Comparison of ENCODE assay signal across 16 cellular contexts in the genomic region with DNA sequence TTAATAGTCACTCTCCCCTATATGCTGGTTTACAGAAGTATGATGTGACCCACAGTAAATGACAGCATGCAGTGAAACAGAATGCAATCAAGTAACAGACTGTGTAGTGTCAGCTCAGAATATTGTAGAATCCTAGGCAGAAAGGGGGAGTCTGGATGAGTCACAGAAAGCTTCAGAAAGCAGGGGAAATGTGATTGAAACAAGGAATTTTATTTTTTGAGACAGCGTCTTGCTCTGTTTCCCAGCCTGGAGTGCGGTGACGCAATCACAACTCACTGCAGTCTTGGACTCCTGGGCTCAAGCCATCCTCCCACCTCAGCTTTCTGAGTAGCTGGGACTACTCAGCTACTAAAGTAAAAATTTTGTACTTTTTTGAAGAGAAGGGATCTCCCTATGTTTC.
DNase-seq lines count a peak whose midpoint lies in the region; ATAC-seq and TF ChIP-seq lines count a peak whose summit lies in the region.
"Had no signal": no experiment of that assay in that cellular context is flagged by ENCODE, and none has a peak within 500 bp of the region (broad histone marks: within the 10 kb centered on the region; RNA-seq: fewer than 3 reads in every experiment).

No MANE protein-coding gene starts in this region.

- H3K9ac ChIP-seq in adipocyte (ENCODE audit: low read length) = peak overlapping the region; percentile 56
- H3K9ac ChIP-seq: KMS-11 had no signal

- no peak overlapping the region for H3K27ac ChIP-seq in gastroesophageal sphincter
- no peak overlapping the region for H3K27ac ChIP-seq in sigmoid colon
- H3K27ac ChIP-seq: heart left ventricle, KMS-11, stomach had no signal

- no peaks in the 10 kb centered on the region for H3K36me3 Mint-ChIP-seq in glutamatergic neuron (ENCODE audit: unreplicated experiment)

- no peak for TF ChIP-seq EP300 in gastroesophageal sphincter (IDR thresholded peaks at IDR 0.05)
- no peak for TF ChIP-seq EP300 in sigmoid colon (IDR thresholded peaks at IDR 0.05)

- H3K4me1 ChIP-seq in adipocyte (ENCODE audit: control insufficient read depth, insufficient read depth, low read length) = peaks cover 23% of the 10 kb centered on the region
- H3K4me1 ChIP-seq in gastroesophageal sphincter = peaks cover 0 to 4% (median 0%) of the 10 kb centered on the region in 3 donors
- H3K4me1 ChIP-seq in sigmoid colon = no peaks in the 10 kb centered on the region
- H3K4me1 ChIP-seq: stomach had no signal

- peak overlapping the region; percentile 5 for H3K4me3 ChIP-seq in adipocyte (ENCODE audit: low read length)
- no peak overlapping the region for H3K4me3 ChIP-seq in gastroesophageal sphincter
- H3K4me3 ChIP-seq in sigmoid colon = no peak overlapping the region
- H3K4me3 ChIP-seq: heart left ventricle, stomach had no signal

- intact Hi-C loops in sigmoid colon (cut with DNase I) = no loop called here

- H3K27me3 ChIP-seq in adipocyte (replicated peaks; ENCODE audit: control insufficient read depth, insufficient read depth, low read length) (no peaks in the 10 kb centered on the region), gastroesophageal sphincter (no peaks in the 10 kb centered on the region), sigmoid colon (no peaks in the 10 kb centered on the region)
- H3K27me3 ChIP-seq: heart left ventricle, stomach had no signal

- 57 to 60% methylated on average over 1 to 3 of the region's 3 CpGs for WGBS in gastroesophageal sphincter (ENCODE audit: low coverage in 1 of 2), 2 donors
- 76 to 89% methylated on average over 3 of the region's 3 CpGs for WGBS in sigmoid colon, 2 donors

- no peak overlapping the region for H3K4me3 Mint-ChIP-seq in glutamatergic neuron (ENCODE audit: unreplicated experiment)
- H3K4me3 Mint-ChIP-seq: activated CD4-positive, alpha-beta T cell treated with anti-CD3 and anti-CD28 coated beads, Interleukin-2, amount 10 ng/mL, durations not matched to agents 7 days and 5 days had no signal

- TF ChIP-seq POLR2A in gastroesophageal sphincter (IDR thresholded peaks at IDR 0.05) (no peak), sigmoid colon (IDR thresholded peaks at IDR 0.05) (no peak)

- H3K27ac Mint-ChIP-seq in glutamatergic neuron (ENCODE audit: unreplicated experiment) = no peak overlapping the region
- H3K27ac Mint-ChIP-seq: activated CD4-positive, alpha-beta T cell treated with anti-CD3 and anti-CD28 coated beads, Interleukin-2, amount 10 ng/mL, durations not matched to agents 7 days and 5 days; activated naive CD4-positive, alpha-beta T cell treated with anti-CD3 and anti-CD28 coated beads, Interleukin-2, amount 50 U/mL, for 72 hours had no signal

- ATAC-seq in gastroesophageal sphincter (peak; percentile 53), left lobe of liver (no peak)
- ATAC-seq: activated naive CD4-positive, alpha-beta T cell treated with anti-CD3 and anti-CD28 coated beads, Interleukin-2, amount 50 U/mL, for 72 hours had no signal

- DNase-seq in GM04504 (ENCODE audit: low read depth) (peak; percentile 66), adipocyte (ENCODE audit: low read depth) (peak; percentile 80), sigmoid colon (peak; percentile 74), left lobe of liver (ENCODE audit: low spot score) (no peak), glutamatergic neuron (no peak)
- DNase-seq in effector CD8-positive, alpha-beta T cell (lab: John Stamatoyannopoulos, UW) = no peak
- DNase-seq: activated CD4-positive, alpha-beta T cell treated with anti-CD3 and anti-CD28 coated beads, Interleukin-2, amount 10 ng/mL, durations not matched to agents 7 days and 5 days; activated T-cell treated with anti-CD3 and anti-CD28 coated beads for 4 hours; central memory CD4-positive, alpha-beta T cell; NCI-H146; nucleus accumbens; stomach had no signal

- H3K9me3 Mint-ChIP-seq in glutamatergic neuron (ENCODE audit: unreplicated experiment) = no peaks in the 10 kb centered on the region
- H3K9me3 Mint-ChIP-seq: activated CD4-positive, alpha-beta T cell treated with anti-CD3 and anti-CD28 coated beads, Interleukin-2, amount 10 ng/mL, durations not matched to agents 7 days and 5 days had no signal

- no peaks in the 10 kb centered on the region for H3K9me3 ChIP-seq in adipocyte (ENCODE audit: control insufficient read depth, low read length)
- H3K9me3 ChIP-seq in gastroesophageal sphincter = no peaks in the 10 kb centered on the region
- no peaks in the 10 kb centered on the region for H3K9me3 ChIP-seq in sigmoid colon
- H3K9me3 ChIP-seq: heart left ventricle, stomach had no signal

- H3K36me3 ChIP-seq in adipocyte (ENCODE audit: control insufficient read depth, insufficient read depth, low read length, severe bottlenecking) (no peaks in the 10 kb centered on the region), gastroesophageal sphincter (no peaks in the 10 kb centered on the region), sigmoid colon (no peaks in the 10 kb centered on the region)
- H3K36me3 ChIP-seq: heart left ventricle, stomach had no signal

- H3K4me1 Mint-ChIP-seq in glutamatergic neuron (ENCODE audit: low read depth, unreplicated experiment) = no peaks in the 10 kb centered on the region

- no peak for TF ChIP-seq CTCF in gastroesophageal sphincter (IDR thresholded peaks at IDR 0.05)
- TF ChIP-seq CTCF in sigmoid colon (IDR thresholded peaks at IDR 0.05) = no peak
- no peak for TF ChIP-seq CTCF in glutamatergic neuron (IDR thresholded peaks at IDR 0.05; ENCODE audit: partially characterized antibody, unreplicated experiment)

- H3K27me3 Mint-ChIP-seq in glutamatergic neuron (ENCODE audit: unreplicated experiment) = no peaks in the 10 kb centered on the region
- H3K27me3 Mint-ChIP-seq: activated CD4-positive, alpha-beta T cell treated with anti-CD3 and anti-CD28 coated beads, Interleukin-2, amount 10 ng/mL, durations not matched to agents 7 days and 5 days had no signal

Comparison
In these comparisons a context has a peak if more than half of its experiments do, and no peak if none do; other contexts are left out.
1. DNase-seq: peak in GM04504 (single experiment), adipocyte (single experiment) and sigmoid colon (single experiment); none in left lobe of liver (single experiment), effector CD8-positive, alpha-beta T cell (single experiment) and glutamatergic neuron (single experiment).